In genomic region chr2:58197894-58198293, GRCh38 we compare ENCODE assay signal across 9 cellular contexts.
"Had no signal": no experiment of that assay in that cellular context is flagged by ENCODE, and none has a peak within 500 bp of the region (broad histone marks: within the 10 kb centered on the region; RNA-seq: fewer than 3 reads in every experiment).

No MANE protein-coding gene starts in this region.

- H3K27ac Mint-ChIP-seq: IgD-negative memory B cell had no signal

- H3K4me3 Mint-ChIP-seq: IgD-negative memory B cell had no signal

- H3K27me3 Mint-ChIP-seq: IgD-negative memory B cell had no signal

- H3K4me1 Mint-ChIP-seq: IgD-negative memory B cell had no signal

- H3K4me3 ChIP-seq: GM23248, HAP-1 had no signal

- H3K36me3 ChIP-seq: HAP-1 had no signal

- H3K9ac ChIP-seq: GM23248 had no signal

- H2AFZ ChIP-seq: GM23248 had no signal

- FAIRE-seq: H54, HepG2 had no signal

- H3K27ac ChIP-seq: GM23248, HL-60 had no signal

- H3K4me1 ChIP-seq: HAP-1 had no signal

- H3K9me3 ChIP-seq: HAP-1 had no signal

- H3K9me3 Mint-ChIP-seq: IgD-negative memory B cell had no signal

- ATAC-seq: HCT116, HepG2 had no signal

- DNase-seq: GM23248, GOT3, KG1 had no signal
